8 cellular contexts compared by ENCODE assay signal in genomic region chr3:195271116-195271858, GRCh38. TPM values are rescaled to one million over a fixed set of nuclear protein-coding genes. Genes with fewer than 3 reads are reported as not detected.
DNase-seq lines count a peak whose midpoint lies in the region; ATAC-seq and TF ChIP-seq lines count a peak whose summit lies in the region.

XXYLT1 (minus strand) TSS chr3:195271159; CDS start chr3:195271058, 101 bp downstream.

- TF ChIP-seq POLR2A in transverse colon (IDR thresholded peaks at IDR 0.05) = no peak

- peak within 1 kb of the TSS; percentile 91 to 98 (median 93) for H3K27ac ChIP-seq in transverse colon

- H3K36me3 ChIP-seq in adipocyte (ENCODE audit: control insufficient read depth, insufficient read depth, low read length, severe bottlenecking) (peaks cover 11% of the 10 kb centered on the region), transverse colon (no peaks in the 10 kb centered on the region)

- peak; percentile 87 for ATAC-seq in HG02798 (IDR thresholded peaks at IDR 0.05; ENCODE audit: poor library complexity, unreplicated experiment)

- no peaks in the 10 kb centered on the region for H3K27me3 ChIP-seq in adipocyte (replicated peaks; ENCODE audit: control insufficient read depth, insufficient read depth, low read length)
- H3K27me3 ChIP-seq in transverse colon = no peaks in the 10 kb centered on the region

- intact Hi-C loops in cardiac septum (cut with DNase I) = loop anchor here (1.0 to 5.0 kb wide), 2 partner anchors 171 to 252 kb away; partner anchors contain the start of gene ACAP2
- intact Hi-C loops in posterior cingulate gyrus (cut with DNase I) = loop anchor here (1.0 to 2.0 kb wide), 2 partner anchors 172 to 251 kb away; partner anchors contain the start of gene ACAP2
- intact Hi-C loops in transverse colon (cut with DNase I; ENCODE audit: low total_unique reads) = loop anchor here (5.0 kb wide), 1 partner anchor 589 kb away; no protein-coding TSS in a partner anchor

- in situ Hi-C loops in transverse colon (cut with MboI; ENCODE audit: low pct_ligation_motif_present in 1 of 4, low pct_unique_long_range_greater_than_20kb in 1 of 4, low sequenced_read_pairs in 3 of 4) = loop anchor here (5.0 to 10.0 kb wide), 3 partner anchors 164 to 254 kb away; no protein-coding TSS in a partner anchor

- 0% methylated on average over 6 to 44 of the region's 62 CpGs for WGBS in transverse colon (ENCODE audit: low coverage in 1 of 2), 2 donors

- H3K9me3 ChIP-seq in adipocyte (ENCODE audit: control insufficient read depth, low read length) (no peaks in the 10 kb centered on the region), transverse colon (no peaks in the 10 kb centered on the region)

- TF ChIP-seq EP300 in transverse colon (IDR thresholded peaks at IDR 0.05; ENCODE audit: low read depth) = no peak

- H3K4me3 ChIP-seq in GM12875 (ENCODE audit: low read depth, low read length) (peak within 1 kb of the TSS; percentile 93), adipocyte (ENCODE audit: low read length) (peak within 1 kb of the TSS; percentile 95), transverse colon (peak within 1 kb of the TSS; percentile 78 to 95 (median 92))

- H3K4me1 ChIP-seq in adipocyte (ENCODE audit: control insufficient read depth, insufficient read depth, low read length) (peaks cover 16% of the 10 kb centered on the region), transverse colon (peaks cover 14 to 30% (median 21%) of the 10 kb centered on the region in 4 donors)

- H3K9ac ChIP-seq in adipocyte (ENCODE audit: low read length) = peak within 1 kb of the TSS; percentile 93

- peak; percentile 87 for TF ChIP-seq CTCF in GM12875 (IDR thresholded peaks at IDR 0.05; ENCODE audit: borderline replicate concordance, insufficient read depth, low read depth, low read length)
- peak; percentile 91 to 98 (median 96) for TF ChIP-seq CTCF in transverse colon (IDR thresholded peaks at IDR 0.05)

- DNase-seq in NCI-H1417 (lab: John Stamatoyannopoulos, UW) = peak; percentile 87 to 99 (median 96)
- DNase-seq in SW 1271 (lab: John Stamatoyannopoulos, UW) = peak; percentile 59 to 84
- peak; percentile 96 for DNase-seq in adipocyte (ENCODE audit: low read depth)
- DNase-seq in cardiac septum (ENCODE audit: low spot score) = peak; percentile 95
- peak; percentile 79 to 98 (median 88) for DNase-seq in posterior cingulate gyrus
- DNase-seq in transverse colon = peak; percentile 92

RNA-seq across cellular contexts. Expression of gene XXYLT1, which starts in this region (rescaled TPM):
- total RNA-seq in cardiac septum (5.9 TPM), transverse colon (1 to 10 TPM; 3.0 to 10.0 (median 5.9) TPM)

Comparison
In these comparisons a context has a peak if more than half of its experiments do, and no peak if none do; other contexts are left out.
1. Peak in every context shown above with its lines: DNase-seq, ATAC-seq, H3K4me3 ChIP-seq and H3K27ac ChIP-seq.